28 cellular contexts compared by ENCODE assay signal in genomic region chrX:148893395-148893794, GRCh38.
"Had no signal": no experiment of that assay in that cellular context is flagged by ENCODE, and none has a peak within 500 bp of the region (broad histone marks: within the 10 kb centered on the region; RNA-seq: fewer than 3 reads in every experiment).

No MANE protein-coding gene starts in this region.

- H3K4me1 ChIP-seq: colonic mucosa, esophagus muscularis mucosa, esophagus squamous epithelium, foreskin keratinocyte, gastrocnemius medialis, gastroesophageal sphincter, heart left ventricle, heart right ventricle had no signal

- DNase-seq: colonic mucosa; cortex of kidney; dermis blood vessel endothelial cell; dorsolateral prefrontal cortex; effector CD4-positive, alpha-beta T cell; effector CD8-positive, alpha-beta T cell; effector memory CD4-positive, alpha-beta T cell; effector memory CD8-positive, alpha-beta T cell; endodermal cell; erythroblast; esophagus squamous epithelium; foreskin fibroblast; foreskin keratinocyte; foreskin melanocyte; gastrocnemius medialis; glutamatergic neuron; head of caudate nucleus; heart left ventricle; heart right ventricle had no signal

- H3K27me3 ChIP-seq: colonic mucosa, esophagus muscularis mucosa, esophagus squamous epithelium, foreskin keratinocyte, gastrocnemius medialis, gastroesophageal sphincter, heart left ventricle, heart right ventricle had no signal

- H3K27ac ChIP-seq: colonic mucosa, coronary artery, dorsolateral prefrontal cortex, epithelial cell of prostate, esophagus muscularis mucosa, esophagus squamous epithelium, foreskin keratinocyte, gastrocnemius medialis, gastroesophageal sphincter, heart left ventricle, heart right ventricle had no signal

- FAIRE-seq: colon, endometrium, endothelial cell of umbilical vein, frontal cortex had no signal

- ATAC-seq: effector memory CD8-positive, alpha-beta T cell; esophagus mucosa; foreskin keratinocyte; gastrocnemius medialis; gastroesophageal sphincter; heart left ventricle; heart right ventricle had no signal

- H3K4me3 ChIP-seq: colonic mucosa, coronary artery, dorsolateral prefrontal cortex, esophagus muscularis mucosa, esophagus squamous epithelium, gastrocnemius medialis, gastroesophageal sphincter, heart left ventricle, heart right ventricle had no signal

- H3K36me3 ChIP-seq: colonic mucosa, esophagus muscularis mucosa, esophagus squamous epithelium, gastrocnemius medialis, gastroesophageal sphincter, heart left ventricle, heart right ventricle had no signal

- H3K9me3 ChIP-seq: colonic mucosa, esophagus muscularis mucosa, esophagus squamous epithelium, gastrocnemius medialis, gastroesophageal sphincter, heart left ventricle, heart right ventricle had no signal
